11 cellular contexts compared by ENCODE assay signal in the genomic region with DNA sequence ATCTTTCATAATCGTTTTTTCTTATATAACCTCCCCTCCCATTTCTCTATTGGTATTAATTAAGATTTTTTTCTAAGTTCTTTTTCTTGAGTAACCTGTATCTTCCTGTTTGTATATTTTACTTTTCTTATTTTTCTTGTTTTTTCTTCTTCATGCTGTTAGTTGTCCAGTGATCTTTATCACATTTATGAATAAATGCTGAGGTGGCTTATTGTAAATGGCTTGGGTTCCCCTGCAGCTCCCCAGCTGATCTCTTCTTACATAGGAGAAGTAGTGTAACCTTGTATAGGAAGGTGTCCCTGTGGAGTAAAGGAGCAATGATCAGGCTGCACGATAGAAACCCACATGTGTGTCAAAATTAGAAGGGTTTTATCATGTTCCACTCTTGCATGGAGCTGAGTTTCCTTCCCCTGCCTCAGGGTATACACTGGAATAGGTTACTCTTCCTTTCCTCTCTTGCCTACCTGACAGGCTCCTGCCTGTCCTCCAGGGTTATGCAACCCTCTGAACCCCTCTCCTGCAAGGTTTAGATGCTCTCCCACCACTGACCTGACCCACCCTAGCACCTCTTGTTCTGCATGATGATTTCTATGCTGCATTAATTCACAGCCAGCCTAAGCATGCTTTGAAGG.
A peak's percentile ranks its signal among the peaks of the same experiment; 100 is the strongest.
DNase-seq lines count a peak whose midpoint lies in the region; ATAC-seq and TF ChIP-seq lines count a peak whose summit lies in the region.
"Had no signal": no experiment of that assay in that cellular context is flagged by ENCODE, and none has a peak within 500 bp of the region (broad histone marks: within the 10 kb centered on the region; RNA-seq: fewer than 3 reads in every experiment).

No MANE protein-coding gene starts in this region.

- peaks cover 11% of the 10 kb centered on the region for H3K9me3 ChIP-seq in SJCRH30 (replicated peaks)

- no peak overlapping the region for H3K27ac Mint-ChIP-seq in chondrocyte (ENCODE audit: unreplicated experiment)
- H3K27ac Mint-ChIP-seq: activated CD4-positive, alpha-beta T cell treated with anti-CD3 and anti-CD28 coated beads for 36 hours had no signal

- ATAC-seq in GM18505 (IDR thresholded peaks at IDR 0.05; ENCODE audit: unreplicated experiment) (peak; percentile 13), GM21447 (IDR thresholded peaks at IDR 0.05; ENCODE audit: unreplicated experiment) (peak; percentile 23), HG03520 (IDR thresholded peaks at IDR 0.05; ENCODE audit: unreplicated experiment) (peak; percentile 17), esophagus mucosa (peak; percentile 25)
- ATAC-seq: activated CD4-positive, alpha-beta T cell treated with anti-CD3 and anti-CD28 coated beads for 36 hours had no signal

- peaks cover 11% of the 10 kb centered on the region for H3K4me1 ChIP-seq in SJCRH30

- H3K27me3 ChIP-seq in SJCRH30 = no peaks in the 10 kb centered on the region

- H3K36me3 ChIP-seq in SJCRH30 = peaks cover 2% of the 10 kb centered on the region; the same call in 1 of the 2 replicates

- H3K27me3 Mint-ChIP-seq in chondrocyte (ENCODE audit: low read depth) = no peaks in the 10 kb centered on the region
- H3K27me3 Mint-ChIP-seq: activated CD4-positive, alpha-beta T cell treated with anti-CD3 and anti-CD28 coated beads for 36 hours had no signal

- TF ChIP-seq POLR2A in GM18505 (IDR thresholded peaks at IDR 0.05; ENCODE audit: borderline replicate concordance, extremely low read depth, insufficient read depth, insufficient read length) = no peak

- DNase-seq in AG20443 (ENCODE audit: low spot score) (no peak), chondrocyte (ENCODE audit: low spot score) (no peak), anterior cingulate cortex (lab: John Stamatoyannopoulos, UW) (no peak), SJCRH30 (no peak)
- DNase-seq: activated CD4-positive, alpha-beta T cell treated with anti-CD3 and anti-CD28 coated beads for 36 hours; activated naive CD4-positive, alpha-beta T cell treated with Interleukin-2 at 50 U/mL for 16 hours; NCI-H1436 had no signal

- H3K9me3 Mint-ChIP-seq in chondrocyte (ENCODE audit: low read depth) = peaks cover 24% of the 10 kb centered on the region

- peaks cover 25% of the 10 kb centered on the region for H3K4me1 Mint-ChIP-seq in chondrocyte (ENCODE audit: low read depth)

- H3K36me3 Mint-ChIP-seq in chondrocyte (ENCODE audit: low read depth) = peaks cover 37% of the 10 kb centered on the region

- TF ChIP-seq CTCF in chondrocyte (IDR thresholded peaks at IDR 0.05) = no peak

- no peak overlapping the region for H3K4me3 ChIP-seq in SJCRH30

- no peak overlapping the region for H3K4me3 Mint-ChIP-seq in chondrocyte (ENCODE audit: unreplicated experiment)
- H3K4me3 Mint-ChIP-seq: activated CD4-positive, alpha-beta T cell treated with anti-CD3 and anti-CD28 coated beads for 36 hours had no signal

- H3K27ac ChIP-seq in SJCRH30 = no peak overlapping the region
